8 cellular contexts compared by ENCODE assay signal in genomic region chr6:99746261-99746895, GRCh38.
DNase-seq lines count a peak whose midpoint lies in the region; ATAC-seq, FAIRE-seq and TF ChIP-seq lines count a peak whose summit lies in the region.

No MANE protein-coding gene starts in this region.

- H3K4me1 Mint-ChIP-seq in CD4-positive, CD25-positive, alpha-beta regulatory T cell = no peaks in the 10 kb centered on the region
- H3K4me1 Mint-ChIP-seq in activated B cell treated with CpG ODN at 0.5 μM for 24 hours = no peaks in the 10 kb centered on the region

- no TSS peak for BruUV-seq in HepG2 (replicated peaks; lab: Mats Ljungman, UMichigan)

- no peaks in the 10 kb centered on the region for H3K9me3 ChIP-seq in CD4-positive, CD25-positive, alpha-beta regulatory T cell (ENCODE audit: control insufficient read depth in 2 of 2, low read length in 2 of 2)
- no peaks in the 10 kb centered on the region for H3K9me3 ChIP-seq in HepG2 (ENCODE audit: low read length)

- H3K27ac ChIP-seq in CD4-positive, CD25-positive, alpha-beta regulatory T cell (ENCODE audit: insufficient read depth, low read length, poor library complexity, severe bottlenecking) = no peak overlapping the region
- no peak overlapping the region for H3K27ac ChIP-seq in HepG2 (ENCODE audit: extremely low read length, insufficient read depth, low read length)

- peak; percentile 52 for TF ChIP-seq RAD21 in HepG2 (CRISPR knock-in tag; IDR thresholded peaks at IDR 0.05)

- no peak overlapping the region for H3K27ac Mint-ChIP-seq in CD4-positive, CD25-positive, alpha-beta regulatory T cell
- no peak overlapping the region for H3K27ac Mint-ChIP-seq in activated B cell treated with CpG ODN at 0.5 μM for 24 hours

- no peak overlapping the region for H3K4me3 Mint-ChIP-seq in CD4-positive, CD25-positive, alpha-beta regulatory T cell
- H3K4me3 Mint-ChIP-seq in activated B cell treated with CpG ODN at 0.5 μM for 24 hours = no peak overlapping the region

- H2AFZ ChIP-seq in HepG2 (ENCODE audit: low read length) = no peak overlapping the region

- no peak for TF ChIP-seq POLR2A in HepG2 (IDR thresholded peaks at IDR 0.05; ENCODE audit: insufficient read depth in 1 of 2, low read depth in 2 of 2, low read length in 2 of 2)

- no peaks in the 10 kb centered on the region for H3K36me3 ChIP-seq in CD4-positive, CD25-positive, alpha-beta regulatory T cell (ENCODE audit: control insufficient read depth, insufficient read depth, low read length)
- no peaks in the 10 kb centered on the region for H3K36me3 ChIP-seq in HepG2 (replicated peaks in 1 of 2; ENCODE audit: control insufficient read depth in 1 of 2, insufficient read depth in 2 of 2, low read length in 2 of 2)

- H3K9ac ChIP-seq in HepG2 (ENCODE audit: insufficient read depth, low read depth, low read length) = no peak overlapping the region

- H3K4me1 ChIP-seq in CD4-positive, CD25-positive, alpha-beta regulatory T cell (ENCODE audit: control insufficient read depth, insufficient read depth, low read length, poor library complexity, severe bottlenecking) = no peaks in the 10 kb centered on the region
- no peaks in the 10 kb centered on the region for H3K4me1 ChIP-seq in HepG2 (ENCODE audit: insufficient read depth, low read length)

- peak; percentile 16 for TF ChIP-seq CTCF in activated B cell treated with CpG ODN at 0.5 μM for 24 hours (IDR thresholded peaks at IDR 0.05)
- TF ChIP-seq CTCF in choroid plexus epithelial cell (conservative IDR thresholded peaks at IDR 0.05; ENCODE audit: low read depth, low read length) = peak; percentile 79
- TF ChIP-seq CTCF in HepG2 (CRISPR knock-in tag; IDR thresholded peaks at IDR 0.05) = peak; percentile 81

- TF ChIP-seq EP300 in HepG2 (IDR thresholded peaks at IDR 0.05; ENCODE audit: low read depth in 2 of 2, low read length in 2 of 2) (no peak), HepG2 (CRISPR knock-in tag; IDR thresholded peaks at IDR 0.05; ENCODE audit: borderline replicate concordance) (no peak)

- H3K4me3 ChIP-seq in CD4-positive, CD25-positive, alpha-beta regulatory T cell (ENCODE audit: low read depth, low read length) = no peak overlapping the region
- H3K4me3 ChIP-seq in choroid plexus epithelial cell (ENCODE audit: low read depth, low read length) (no peak overlapping the region), HepG2 (replicated peaks in 1 of 3; ENCODE audit: insufficient read depth in 1 of 3, low read depth in 2 of 3, low read length in 3 of 3) (no peak overlapping the region)

- H3K4me2 ChIP-seq in HepG2 (ENCODE audit: low read depth, low read length) = no peak overlapping the region

- no peaks in the 10 kb centered on the region for H3K9me3 Mint-ChIP-seq in CD4-positive, CD25-positive, alpha-beta regulatory T cell
- H3K9me3 Mint-ChIP-seq in activated B cell treated with CpG ODN at 0.5 μM for 24 hours = no peaks in the 10 kb centered on the region

- no peaks in the 10 kb centered on the region for H3K36me3 Mint-ChIP-seq in CD4-positive, CD25-positive, alpha-beta regulatory T cell
- no peaks in the 10 kb centered on the region for H3K36me3 Mint-ChIP-seq in activated B cell treated with CpG ODN at 0.5 μM for 24 hours (ENCODE audit: low read depth)

- POLR2A ChIA-PET in activated B cell treated with CpG ODN at 0.5 μM for 24 hours (lab: Charles Lee) = interaction anchor here (0.8 kb wide), 1 partner anchor 278 kb away, joined by 3 read pairs; no protein-coding TSS in a partner anchor
- POLR2A ChIA-PET in HepG2 (lab: Yijun Ruan, JAX) = no interaction called here

- intact Hi-C loops in activated B cell treated with CpG ODN at 0.5 μM for 24 hours (cut with micrococcal nuclease) = loop anchor here (1.0 kb wide), 6 partner anchors 158 to 416 kb away; no protein-coding TSS in a partner anchor
- intact Hi-C loops in HepG2 (cut with micrococcal nuclease; ENCODE audit: unreplicated experiment) = loop anchor here (1.0 to 2.0 kb wide), 3 partner anchors 158 to 279 kb away; no protein-coding TSS in a partner anchor

- peak; percentile 59 to 65 for ATAC-seq in CD4-positive, CD25-positive, alpha-beta regulatory T cell (ENCODE audit: low read depth in 2 of 2)
- ATAC-seq in HG03196 (IDR thresholded peaks at IDR 0.05; ENCODE audit: unreplicated experiment) (peak; percentile 81), activated B cell treated with CpG ODN at 0.5 μM for 24 hours (ENCODE audit: low read depth) (peak; percentile 82), HepG2 (peak; percentile 77)

- WGBS in HepG2 (ENCODE audit: low lambda C conversion rate) = 0% methylated on average over 6 of the region's 6 CpGs

- peaks cover 18% of the 10 kb centered on the region for H3K27me3 ChIP-seq in CD4-positive, CD25-positive, alpha-beta regulatory T cell (ENCODE audit: control insufficient read depth, insufficient read depth, low read length)
- no peaks in the 10 kb centered on the region for H3K27me3 ChIP-seq in HepG2 (ENCODE audit: control insufficient read depth in 1 of 2, insufficient read depth in 2 of 2, low read length in 2 of 2)

- H3K79me2 ChIP-seq in HepG2 (ENCODE audit: insufficient read depth, low read length) = no peaks in the 10 kb centered on the region

- in situ Hi-C loops in HepG2 (cut with HindIII; ENCODE audit: extremely low pct_ligation_motif_present, low pct_unique_long_range_greater_than_20kb) = loop anchor here (5.0 to 10.0 kb wide), 2 partner anchors 169 to 282 kb away; no protein-coding TSS in a partner anchor

- CTCF ChIA-PET in activated B cell treated with CpG ODN at 0.5 μM for 24 hours (lab: Charles Lee) (interaction anchor here (1.0 to 3.7 kb wide), 12 partner anchors 9 to 416 kb away, joined by 3 to 65 read pairs (median 4); partner anchors contain the start of gene CCNC), HepG2 (lab: Yijun Ruan, JAX; ENCODE audit: low intra/inter-chr PET ratio, low total read pairs) (interaction anchor here (1.6 to 2.1 kb wide), 2 partner anchors 158 to 278 kb away, joined by 10 to 26 read pairs; no protein-coding TSS in a partner anchor)

- peaks cover 28% of the 10 kb centered on the region for H3K27me3 Mint-ChIP-seq in CD4-positive, CD25-positive, alpha-beta regulatory T cell
- peaks cover 21% of the 10 kb centered on the region for H3K27me3 Mint-ChIP-seq in activated B cell treated with CpG ODN at 0.5 μM for 24 hours

- no peaks in the 10 kb centered on the region for H4K20me1 ChIP-seq in HepG2 (ENCODE audit: insufficient read depth, low read length)

- peak; percentile 88 for FAIRE-seq in GM19239 (lab: Jason Lieb, UNC)
- FAIRE-seq in HepG2 (lab: Jason Lieb, UNC) = peak; percentile 81

- peak; percentile 20 to 79 (median 56) for DNase-seq in CD4-positive, CD25-positive, alpha-beta regulatory T cell
- peak; percentile 6 for DNase-seq in GM19239 (ENCODE audit: insufficient read length, low spot score)
- DNase-seq in NCI-H345 (lab: John Stamatoyannopoulos, UW) = peak; percentile 71
- DNase-seq in activated B cell treated with CpG ODN at 0.5 μM for 24 hours = no peak
- peak; percentile 90 for DNase-seq in choroid plexus epithelial cell (ENCODE audit: low read depth)
- DNase-seq in HepG2 (ENCODE audit: low spot score) = peak; percentile 48
- DNase-seq in stimulated activated CD4-positive, alpha-beta T cell treated with anti-CD3 and anti-CD28 coated beads, TNF-alpha, amount 100 ng/mL, for 48 hours (ENCODE audit: low read depth in 3 of 3) = peak; percentile 8 to 27 (median 14)

TF ChIP-seq in HepG2, 621 proteins besides CTCF, POLR2A, EP300 and RAD21 (continues in another document):
- TF ChIP-seq SMC3 (IDR thresholded peaks at IDR 0.05; ENCODE audit: low read length) (peak; percentile 69), PHF20 (CRISPR knock-in tag; IDR thresholded peaks at IDR 0.05) (no peak), MIXL1 (CRISPR knock-in tag; IDR thresholded peaks at IDR 0.05) (0 out of 2 replicates have a peak, but pooled peaks have one; percentile 41)
- TF ChIP-seq, protein P1, sequence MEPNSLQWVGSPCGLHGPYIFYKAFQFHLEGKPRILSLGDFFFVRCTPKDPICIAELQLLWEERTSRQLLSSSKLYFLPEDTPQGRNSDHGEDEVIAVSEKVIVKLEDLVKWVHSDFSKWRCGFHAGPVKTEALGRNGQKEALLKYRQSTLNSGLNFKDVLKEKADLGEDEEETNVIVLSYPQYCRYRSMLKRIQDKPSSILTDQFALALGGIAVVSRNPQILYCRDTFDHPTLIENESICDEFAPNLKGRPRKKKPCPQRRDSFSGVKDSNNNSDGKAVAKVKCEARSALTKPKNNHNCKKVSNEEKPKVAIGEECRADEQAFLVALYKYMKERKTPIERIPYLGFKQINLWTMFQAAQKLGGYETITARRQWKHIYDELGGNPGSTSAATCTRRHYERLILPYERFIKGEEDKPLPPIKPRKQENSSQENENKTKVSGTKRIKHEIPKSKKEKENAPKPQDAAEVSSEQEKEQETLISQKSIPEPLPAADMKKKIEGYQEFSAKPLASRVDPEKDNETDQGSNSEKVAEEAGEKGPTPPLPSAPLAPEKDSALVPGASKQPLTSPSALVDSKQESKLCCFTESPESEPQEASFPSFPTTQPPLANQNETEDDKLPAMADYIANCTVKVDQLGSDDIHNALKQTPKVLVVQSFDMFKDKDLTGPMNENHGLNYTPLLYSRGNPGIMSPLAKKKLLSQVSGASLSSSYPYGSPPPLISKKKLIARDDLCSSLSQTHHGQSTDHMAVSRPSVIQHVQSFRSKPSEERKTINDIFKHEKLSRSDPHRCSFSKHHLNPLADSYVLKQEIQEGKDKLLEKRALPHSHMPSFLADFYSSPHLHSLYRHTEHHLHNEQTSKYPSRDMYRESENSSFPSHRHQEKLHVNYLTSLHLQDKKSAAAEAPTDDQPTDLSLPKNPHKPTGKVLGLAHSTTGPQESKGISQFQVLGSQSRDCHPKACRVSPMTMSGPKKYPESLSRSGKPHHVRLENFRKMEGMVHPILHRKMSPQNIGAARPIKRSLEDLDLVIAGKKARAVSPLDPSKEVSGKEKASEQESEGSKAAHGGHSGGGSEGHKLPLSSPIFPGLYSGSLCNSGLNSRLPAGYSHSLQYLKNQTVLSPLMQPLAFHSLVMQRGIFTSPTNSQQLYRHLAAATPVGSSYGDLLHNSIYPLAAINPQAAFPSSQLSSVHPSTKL (CRISPR knock-in tag; IDR thresholded peaks at IDR 0.05) = 0 out of 2 replicates have a peak, but pooled peaks have one; percentile 14

Comparison
In these comparisons a context has a peak if more than half of its experiments do, and no peak if none do; other contexts are left out.
1. CTCF ChIP-seq: peak in every context shown above with its lines; median percentile 81 in HepG2; 79 in choroid plexus epithelial cell; 16 in activated B cell treated with CpG ODN at 0.5 μM for 24 hours.